8 cellular contexts compared by ENCODE assay signal in genomic region chr6:135179920-135180457, GRCh38. TPM values are rescaled to one million over a fixed set of nuclear protein-coding genes. Genes with fewer than 3 reads are reported as not detected.
DNase-seq lines count a peak whose midpoint lies in the region; ATAC-seq and TF ChIP-seq lines count a peak whose summit lies in the region.

No MANE protein-coding gene starts in this region.

- DNase-seq in CD4-positive, alpha-beta T cell: no peak
- DNase-seq in HFFc6 (peak; percentile 26), hippocampal formation (lab: John Stamatoyannopoulos, UW) (no peak), HT-29 (ENCODE audit: low spot score) (no peak)
- no peak for DNase-seq in activated naive CD8-positive, alpha-beta T cell treated with anti-CD3 and anti-CD28 coated beads, Interleukin-2, amount 10 ng/mL, durations not matched to agents 7 days and 5 days
- peak in 2 of 10 donors; percentile 22 to 32 for DNase-seq in naive thymus-derived CD8-positive, alpha-beta T cell

- no peaks in the 10 kb centered on the region for H3K27me3 Mint-ChIP-seq in CD4-positive, alpha-beta T cell
- H3K27me3 Mint-ChIP-seq in HFFc6 (ENCODE audit: insufficient read depth): peaks cover 8% of the 10 kb centered on the region
- no peaks in the 10 kb centered on the region for H3K27me3 Mint-ChIP-seq in activated naive CD8-positive, alpha-beta T cell treated with anti-CD3 and anti-CD28 coated beads, Interleukin-2, amount 10 ng/mL, durations not matched to agents 7 days and 5 days
- H3K27me3 Mint-ChIP-seq in naive thymus-derived CD8-positive, alpha-beta T cell: no peaks in the 10 kb centered on the region

- peak overlapping the region; percentile 80 for H3K27ac Mint-ChIP-seq in CD4-positive, alpha-beta T cell
- no peak overlapping the region for H3K27ac Mint-ChIP-seq in HFFc6
- H3K27ac Mint-ChIP-seq in activated naive CD8-positive, alpha-beta T cell treated with anti-CD3 and anti-CD28 coated beads, Interleukin-2, amount 10 ng/mL, durations not matched to agents 7 days and 5 days: peak overlapping the region; percentile 85
- H3K27ac Mint-ChIP-seq in naive thymus-derived CD8-positive, alpha-beta T cell: peak overlapping the region; percentile 67 to 94 (median 88)

- H3K4me1 Mint-ChIP-seq in CD4-positive, alpha-beta T cell (ENCODE audit: low read depth): peaks cover 28% of the 10 kb centered on the region
- peaks cover 29% of the 10 kb centered on the region for H3K4me1 Mint-ChIP-seq in HFFc6 (ENCODE audit: low read depth)
- H3K4me1 Mint-ChIP-seq in activated naive CD8-positive, alpha-beta T cell treated with anti-CD3 and anti-CD28 coated beads, Interleukin-2, amount 10 ng/mL, durations not matched to agents 7 days and 5 days: peaks cover 18% of the 10 kb centered on the region
- H3K4me1 Mint-ChIP-seq in naive thymus-derived CD8-positive, alpha-beta T cell: peaks cover 16 to 29% (median 22%) of the 10 kb centered on the region in 4 donors

- POLR2A ChIA-PET in CD4-positive, alpha-beta T cell (lab: Charles Lee): interaction anchor here (0.9 to 4.7 kb wide), 9 partner anchors 11 to 1110 kb away, joined by 3 to 31 read pairs (median 6); partner anchors contain the start of genes BCLAF1 and HBS1L
- POLR2A ChIA-PET in activated naive CD8-positive, alpha-beta T cell treated with anti-CD3 and anti-CD28 coated beads, Interleukin-2, amount 10 ng/mL, durations not matched to agents 7 days and 5 days (lab: Charles Lee): interaction anchor here (1.0 to 4.7 kb wide), 14 partner anchors 12 to 1110 kb away, joined by 3 to 35 read pairs (median 4); partner anchors contain the start of genes BCLAF1 and HBS1L
- POLR2A ChIA-PET in naive thymus-derived CD8-positive, alpha-beta T cell (lab: Charles Lee): interaction anchor here (0.7 to 4.5 kb wide), 11 partner anchors 13 to 1110 kb away, joined by 3 to 23 read pairs (median 6); partner anchors contain the start of genes BCLAF1 and HBS1L

- ATAC-seq in CD4-positive, alpha-beta T cell (ENCODE audit: poor library complexity): no peak
- no peak for ATAC-seq in activated naive CD8-positive, alpha-beta T cell treated with anti-CD3 and anti-CD28 coated beads, Interleukin-2, amount 10 ng/mL, durations not matched to agents 7 days and 5 days (ENCODE audit: low read depth)
- no peak for ATAC-seq in naive thymus-derived CD8-positive, alpha-beta T cell
- ATAC-seq in HG02885 (IDR thresholded peaks at IDR 0.05; ENCODE audit: poor library complexity, unreplicated experiment) (no peak), GM21576 (IDR thresholded peaks at IDR 0.05; ENCODE audit: unreplicated experiment) (no peak)

- peaks cover 10% of the 10 kb centered on the region for H3K36me3 Mint-ChIP-seq in CD4-positive, alpha-beta T cell (ENCODE audit: low read depth)
- no peaks in the 10 kb centered on the region for H3K36me3 Mint-ChIP-seq in HFFc6 (ENCODE audit: low read depth)
- H3K36me3 Mint-ChIP-seq in activated naive CD8-positive, alpha-beta T cell treated with anti-CD3 and anti-CD28 coated beads, Interleukin-2, amount 10 ng/mL, durations not matched to agents 7 days and 5 days: no peaks in the 10 kb centered on the region
- no peaks in the 10 kb centered on the region for H3K36me3 Mint-ChIP-seq in naive thymus-derived CD8-positive, alpha-beta T cell

- CTCF ChIA-PET in CD4-positive, alpha-beta T cell (lab: Charles Lee): interaction anchor here (1.2 to 1.4 kb wide), 2 partner anchors 17 to 36 kb away, joined by 4 read pairs; no protein-coding TSS in a partner anchor

- H3K27ac ChIP-seq in CD4-positive, alpha-beta T cell (ENCODE audit: low read depth, low read length): peak overlapping the region; percentile 25

- TF ChIP-seq CTCF in CD4-positive, alpha-beta T cell (IDR thresholded peaks at IDR 0.05): no peak
- TF ChIP-seq CTCF in HFFc6 (IDR thresholded peaks at IDR 0.05): no peak

- intact Hi-C loops in CD4-positive, alpha-beta T cell (cut with DNase I, micrococcal nuclease): loop anchor here (5.0 to 10.0 kb wide), 6 partner anchors 78 to 1005 kb away; partner anchors contain the start of gene HBS1L (in 1 of the 2)

- H3K9me3 ChIP-seq in CD4-positive, alpha-beta T cell (ENCODE audit: control insufficient read depth, low read length): no peaks in the 10 kb centered on the region

- H3K27me3 ChIP-seq in CD4-positive, alpha-beta T cell (ENCODE audit: control insufficient read depth, insufficient read depth, low read length): no peaks in the 10 kb centered on the region

- H3K9me3 Mint-ChIP-seq in CD4-positive, alpha-beta T cell: no peaks in the 10 kb centered on the region
- no peaks in the 10 kb centered on the region for H3K9me3 Mint-ChIP-seq in HFFc6
- no peaks in the 10 kb centered on the region for H3K9me3 Mint-ChIP-seq in activated naive CD8-positive, alpha-beta T cell treated with anti-CD3 and anti-CD28 coated beads, Interleukin-2, amount 10 ng/mL, durations not matched to agents 7 days and 5 days
- no peaks in the 10 kb centered on the region for H3K9me3 Mint-ChIP-seq in naive thymus-derived CD8-positive, alpha-beta T cell

- H3K4me3 Mint-ChIP-seq in CD4-positive, alpha-beta T cell: peak overlapping the region; percentile 76
- H3K4me3 Mint-ChIP-seq in HFFc6: peak overlapping the region; percentile 66
- peak overlapping the region; percentile 83 for H3K4me3 Mint-ChIP-seq in activated naive CD8-positive, alpha-beta T cell treated with anti-CD3 and anti-CD28 coated beads, Interleukin-2, amount 10 ng/mL, durations not matched to agents 7 days and 5 days
- H3K4me3 Mint-ChIP-seq in naive thymus-derived CD8-positive, alpha-beta T cell: peak overlapping the region; percentile 69 to 94 (median 90)

RNA-seq across cellular contexts. Expression of gene MYB, which starts 1.1 kb away (rescaled TPM):
- 1 to 10 TPM; 2.0 to 2.6 TPM for total RNA-seq in CD4-positive, alpha-beta T cell
- under 1 TPM; 0.17 to 0.35 (median 0.19) TPM for total RNA-seq in HFFc6 (2021; fragmentation: NEBNext Ultra II Directional; extraction: Animal tissue kit (Norgen Biotek cat#: 25700))
- 1 to 10 TPM; 8.4 to 8.8 TPM for total RNA-seq in activated naive CD8-positive, alpha-beta T cell treated with anti-CD3 and anti-CD28 coated beads, Interleukin-2, amount 10 ng/mL, durations not matched to agents 7 days and 5 days
- total RNA-seq in naive thymus-derived CD8-positive, alpha-beta T cell: 10 to 100 TPM; 20.9 to 22.5 TPM
- polyA plus RNA-seq in naive thymus-derived CD8-positive, alpha-beta T cell: 1 to 10 TPM; 2.4 to 4.8 (median 2.5) TPM
- 14.5 and 14.7 TPM in 2 replicates for total RNA-seq in HT-29 (2014; rRNA removed; shearing (Covaris generic))
